Comparison of ENCODE assay signal across 1 cellular context in the genomic region with DNA sequence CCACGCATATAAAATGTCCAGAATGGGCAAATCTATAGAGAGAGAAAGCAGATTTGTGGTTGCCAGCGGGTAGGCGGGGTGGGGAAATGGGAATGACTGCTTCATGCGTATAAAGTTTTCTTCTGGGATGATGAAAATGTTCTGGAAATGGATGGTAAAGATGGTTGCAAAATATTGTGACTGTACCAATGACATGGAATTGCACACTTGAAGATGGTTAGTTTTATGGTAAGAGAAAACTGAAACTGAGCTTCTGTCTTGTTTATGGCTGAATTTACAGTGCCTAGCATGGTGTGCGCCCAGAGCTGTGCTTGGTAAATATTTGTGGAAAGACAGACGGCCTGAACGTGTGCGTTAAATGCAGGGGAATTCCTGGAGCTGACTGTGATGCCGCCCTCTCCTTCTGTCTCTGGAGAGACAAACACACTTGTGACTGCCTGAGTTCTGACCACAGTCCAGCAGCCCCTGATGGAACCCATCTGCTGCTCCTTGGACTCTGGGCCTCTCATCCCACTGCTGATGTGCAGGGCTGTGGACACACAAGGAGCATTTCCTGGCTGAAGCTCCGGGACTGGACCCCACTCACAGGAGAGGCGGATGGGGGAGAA.
TF ChIP-seq lines count a peak whose summit lies in the region.

No MANE protein-coding gene starts in this region.

TF ChIP-seq in HepG2, 621 proteins besides CTCF, POLR2A, EP300 and RAD21:
- TF ChIP-seq ZMYM3 (CRISPR knock-in tag; IDR thresholded peaks at IDR 0.05): 0 out of 2 replicates have a peak, but pooled peaks have one; percentile 29
- no peak for TF ChIP-seq FOXM1 (CRISPR knock-in tag; IDR thresholded peaks at IDR 0.05)
- peak; percentile 58 for TF ChIP-seq HNF4A (CRISPR knock-in tag; IDR thresholded peaks at IDR 0.05)
- TF ChIP-seq, protein P1, sequence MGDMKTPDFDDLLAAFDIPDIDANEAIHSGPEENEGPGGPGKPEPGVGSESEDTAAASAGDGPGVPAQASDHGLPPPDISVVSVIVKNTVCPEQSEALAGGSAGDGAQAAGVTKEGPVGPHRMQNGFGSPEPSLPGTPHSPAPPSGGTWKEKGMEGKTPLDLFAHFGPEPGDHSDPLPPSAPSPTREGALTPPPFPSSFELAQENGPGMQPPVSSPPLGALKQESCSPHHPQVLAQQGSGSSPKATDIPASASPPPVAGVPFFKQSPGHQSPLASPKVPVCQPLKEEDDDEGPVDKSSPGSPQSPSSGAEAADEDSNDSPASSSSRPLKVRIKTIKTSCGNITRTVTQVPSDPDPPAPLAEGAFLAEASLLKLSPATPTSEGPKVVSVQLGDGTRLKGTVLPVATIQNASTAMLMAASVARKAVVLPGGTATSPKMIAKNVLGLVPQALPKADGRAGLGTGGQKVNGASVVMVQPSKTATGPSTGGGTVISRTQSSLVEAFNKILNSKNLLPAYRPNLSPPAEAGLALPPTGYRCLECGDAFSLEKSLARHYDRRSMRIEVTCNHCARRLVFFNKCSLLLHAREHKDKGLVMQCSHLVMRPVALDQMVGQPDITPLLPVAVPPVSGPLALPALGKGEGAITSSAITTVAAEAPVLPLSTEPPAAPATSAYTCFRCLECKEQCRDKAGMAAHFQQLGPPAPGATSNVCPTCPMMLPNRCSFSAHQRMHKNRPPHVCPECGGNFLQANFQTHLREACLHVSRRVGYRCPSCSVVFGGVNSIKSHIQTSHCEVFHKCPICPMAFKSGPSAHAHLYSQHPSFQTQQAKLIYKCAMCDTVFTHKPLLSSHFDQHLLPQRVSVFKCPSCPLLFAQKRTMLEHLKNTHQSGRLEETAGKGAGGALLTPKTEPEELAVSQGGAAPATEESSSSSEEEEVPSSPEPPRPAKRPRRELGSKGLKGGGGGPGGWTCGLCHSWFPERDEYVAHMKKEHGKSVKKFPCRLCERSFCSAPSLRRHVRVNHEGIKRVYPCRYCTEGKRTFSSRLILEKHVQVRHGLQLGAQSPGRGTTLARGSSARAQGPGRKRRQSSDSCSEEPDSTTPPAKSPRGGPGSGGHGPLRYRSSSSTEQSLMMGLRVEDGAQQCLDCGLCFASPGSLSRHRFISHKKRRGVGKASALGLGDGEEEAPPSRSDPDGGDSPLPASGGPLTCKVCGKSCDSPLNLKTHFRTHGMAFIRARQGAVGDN (CRISPR knock-in tag; IDR thresholded peaks at IDR 0.05): peak; percentile 26; the same call in 1 of the 2 replicates
- TF ChIP-seq ZNF501 (CRISPR knock-in tag; IDR thresholded peaks at IDR 0.05): 0 out of 2 replicates have a peak, but pooled peaks have one; percentile 30
- TF ChIP-seq, protein P2, sequence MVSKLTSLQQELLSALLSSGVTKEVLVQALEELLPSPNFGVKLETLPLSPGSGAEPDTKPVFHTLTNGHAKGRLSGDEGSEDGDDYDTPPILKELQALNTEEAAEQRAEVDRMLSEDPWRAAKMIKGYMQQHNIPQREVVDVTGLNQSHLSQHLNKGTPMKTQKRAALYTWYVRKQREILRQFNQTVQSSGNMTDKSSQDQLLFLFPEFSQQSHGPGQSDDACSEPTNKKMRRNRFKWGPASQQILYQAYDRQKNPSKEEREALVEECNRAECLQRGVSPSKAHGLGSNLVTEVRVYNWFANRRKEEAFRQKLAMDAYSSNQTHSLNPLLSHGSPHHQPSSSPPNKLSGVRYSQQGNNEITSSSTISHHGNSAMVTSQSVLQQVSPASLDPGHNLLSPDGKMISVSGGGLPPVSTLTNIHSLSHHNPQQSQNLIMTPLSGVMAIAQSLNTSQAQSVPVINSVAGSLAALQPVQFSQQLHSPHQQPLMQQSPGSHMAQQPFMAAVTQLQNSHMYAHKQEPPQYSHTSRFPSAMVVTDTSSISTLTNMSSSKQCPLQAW (CRISPR knock-in tag; IDR thresholded peaks at IDR 0.05): 0 out of 2 replicates have a peak, but pooled peaks have one; percentile 55
- peak; percentile 35 for TF ChIP-seq TEAD3 (CRISPR knock-in tag; optimal IDR thresholded peaks at IDR 0.05; ENCODE audit: borderline replicate concordance)
- no peak for TF ChIP-seq ZNF589 (CRISPR knock-in tag; conservative IDR thresholded peaks at IDR 0.05)
- TF ChIP-seq, protein P3, sequence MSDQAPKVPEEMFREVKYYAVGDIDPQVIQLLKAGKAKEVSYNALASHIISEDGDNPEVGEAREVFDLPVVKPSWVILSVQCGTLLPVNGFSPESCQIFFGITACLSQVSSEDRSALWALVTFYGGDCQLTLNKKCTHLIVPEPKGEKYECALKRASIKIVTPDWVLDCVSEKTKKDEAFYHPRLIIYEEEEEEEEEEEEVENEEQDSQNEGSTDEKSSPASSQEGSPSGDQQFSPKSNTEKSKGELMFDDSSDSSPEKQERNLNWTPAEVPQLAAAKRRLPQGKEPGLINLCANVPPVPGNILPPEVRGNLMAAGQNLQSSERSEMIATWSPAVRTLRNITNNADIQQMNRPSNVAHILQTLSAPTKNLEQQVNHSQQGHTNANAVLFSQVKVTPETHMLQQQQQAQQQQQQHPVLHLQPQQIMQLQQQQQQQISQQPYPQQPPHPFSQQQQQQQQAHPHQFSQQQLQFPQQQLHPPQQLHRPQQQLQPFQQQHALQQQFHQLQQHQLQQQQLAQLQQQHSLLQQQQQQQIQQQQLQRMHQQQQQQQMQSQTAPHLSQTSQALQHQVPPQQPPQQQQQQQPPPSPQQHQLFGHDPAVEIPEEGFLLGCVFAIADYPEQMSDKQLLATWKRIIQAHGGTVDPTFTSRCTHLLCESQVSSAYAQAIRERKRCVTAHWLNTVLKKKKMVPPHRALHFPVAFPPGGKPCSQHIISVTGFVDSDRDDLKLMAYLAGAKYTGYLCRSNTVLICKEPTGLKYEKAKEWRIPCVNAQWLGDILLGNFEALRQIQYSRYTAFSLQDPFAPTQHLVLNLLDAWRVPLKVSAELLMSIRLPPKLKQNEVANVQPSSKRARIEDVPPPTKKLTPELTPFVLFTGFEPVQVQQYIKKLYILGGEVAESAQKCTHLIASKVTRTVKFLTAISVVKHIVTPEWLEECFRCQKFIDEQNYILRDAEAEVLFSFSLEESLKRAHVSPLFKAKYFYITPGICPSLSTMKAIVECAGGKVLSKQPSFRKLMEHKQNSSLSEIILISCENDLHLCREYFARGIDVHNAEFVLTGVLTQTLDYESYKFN (CRISPR knock-in tag; conservative IDR thresholded peaks at IDR 0.05): peak; percentile 45; the same call in 1 of the 2 replicates
- no peak for TF ChIP-seq KLF12 (CRISPR knock-in tag; IDR thresholded peaks at IDR 0.05; ENCODE audit: borderline replicate concordance)
